20 cellular contexts compared by ENCODE assay signal in the genomic region with DNA sequence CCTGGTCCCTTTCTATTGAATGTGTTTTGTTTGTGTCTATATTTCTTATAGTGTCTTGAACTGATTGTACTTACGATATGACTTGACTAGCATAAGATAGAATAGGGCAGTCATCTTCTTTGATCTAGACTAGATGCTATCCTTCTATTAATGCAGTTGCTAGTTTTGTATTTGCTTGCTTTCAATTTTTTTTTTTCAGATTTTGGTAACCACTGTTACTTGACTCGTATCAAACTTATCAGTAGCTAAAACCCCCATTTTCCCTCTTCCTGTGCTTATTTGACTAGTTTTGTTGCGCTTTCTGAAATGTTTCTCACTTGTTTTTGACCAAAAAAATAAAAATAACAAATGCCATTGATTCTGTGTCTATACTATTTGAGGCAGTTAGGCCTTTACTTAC.
"Had no signal": no experiment of that assay in that cellular context is flagged by ENCODE, and none has a peak within 500 bp of the region (broad histone marks: within the 10 kb centered on the region; RNA-seq: fewer than 3 reads in every experiment).

No MANE protein-coding gene starts in this region.

- H3K36me3 ChIP-seq: breast epithelium had no signal

- H3K27ac ChIP-seq: breast epithelium, coronary artery had no signal

- H3K27me3 ChIP-seq: breast epithelium had no signal

- DNase-seq: activated CD4-positive, alpha-beta T cell treated with anti-CD3 and anti-CD28 coated beads for 4 hours; activated CD4-positive, alpha-beta T cell treated with anti-CD3 and anti-CD28 coated beads, Interleukin-2, amount 50 U/mL, for 4 hours; activated effector memory CD4-positive, alpha-beta T cell treated with anti-CD3 and anti-CD28 coated beads, Interleukin-2, amount 50 U/mL, for 16 hours; activated naive CD4-positive, alpha-beta T cell treated with Interleukin-2 at 50 U/mL for 16 hours; activated T-cell treated with anti-CD3 and anti-CD28 coated beads, Interleukin-2, amount 50 U/mL, for 48 hours; aorta; caudate nucleus; NCI-H1092 treated with DMSO at 0.1 percent for 48 hours; NCI-H1417 treated with DMSO at 0.1 percent for 48 hours; NCI-H1694; NCI-H2029; NCI-H345; NCI-H510A; NCI-H526 treated with DMSO at 0.1 percent for 48 hours; NCI-H82; SIG-M5 had no signal

- ATAC-seq: activated CD4-positive, CD25-positive, alpha-beta regulatory T cell treated with anti-CD3 and anti-CD28 coated beads, Interleukin-2, amount 50 U/mL, for 24 hours; K562 had no signal

- H3K9me3 ChIP-seq: breast epithelium had no signal

- H3K4me3 ChIP-seq: breast epithelium, coronary artery, K562 had no signal

- H3K4me1 ChIP-seq: breast epithelium had no signal
